In genomic region chr6:159700970-159701369, GRCh38 we compare ENCODE assay signal across 12 cellular contexts. TPM values are rescaled to one million over a fixed set of nuclear protein-coding genes. Genes with fewer than 3 reads are reported as not detected.
DNase-seq lines count a peak whose midpoint lies in the region; ATAC-seq and TF ChIP-seq lines count a peak whose summit lies in the region.
"Had no signal": no experiment of that assay in that cellular context is flagged by ENCODE, and none has a peak within 500 bp of the region (broad histone marks: within the 10 kb centered on the region; RNA-seq: fewer than 3 reads in every experiment).

No MANE protein-coding gene starts in this region.

- peak overlapping the region; percentile 87 for H2AK5ac ChIP-seq in mesenchymal stem cell (ENCODE audit: low read length, severe bottlenecking)

- TF ChIP-seq CTCF in heart left ventricle (IDR thresholded peaks at IDR 0.05) (no peak), MCF 10A (IDR thresholded peaks at IDR 0.05; ENCODE audit: unreplicated experiment) (no peak), uterus (IDR thresholded peaks at IDR 0.05) (no peak)

- peaks cover 14% of the 10 kb centered on the region for H3K4me1 Mint-ChIP-seq in MCF 10A (ENCODE audit: insufficient read depth, unreplicated experiment)
- H3K4me1 Mint-ChIP-seq in stimulated activated effector memory CD8-positive, alpha-beta T cell treated with anti-CD3 and anti-CD28 coated beads, Interleukin-12 subunit alpha, Interleukin-12 subunit beta, amount 100 ng/mL, for 72 hours = no peaks in the 10 kb centered on the region
- H3K4me1 Mint-ChIP-seq: endodermal cell, WTC11 had no signal

- peak overlapping the region in 9 of 12 donors; percentile 17 to 80 (median 41) for H3K27ac ChIP-seq in heart left ventricle
- H3K27ac ChIP-seq in mesenchymal stem cell (ENCODE audit: low read length, poor library complexity, severe bottlenecking) = peak overlapping the region; percentile 27
- peak overlapping the region; percentile 81 to 92 for H3K27ac ChIP-seq in uterus

- H3K9ac ChIP-seq in mesenchymal stem cell (ENCODE audit: low read length) = peak overlapping the region; percentile 77

- TF ChIP-seq POLR2A in heart left ventricle (IDR thresholded peaks at IDR 0.05) (no peak), uterus (IDR thresholded peaks at IDR 0.05) (no peak)

- H3K79me1 ChIP-seq in mesenchymal stem cell (replicated peaks; ENCODE audit: low read length, poor library complexity, severe bottlenecking) = peaks cover 23% of the 10 kb centered on the region

- H4K91ac ChIP-seq in mesenchymal stem cell (ENCODE audit: low read length) = no peak overlapping the region

- CTCF ChIA-PET in MCF 10A (lab: Yijun Ruan, JAX) = interaction anchor here (1.0 to 4.2 kb wide), 3 partner anchors 10 to 59 kb away, joined by 3 to 27 read pairs (median 5); no protein-coding TSS in a partner anchor

- DNase-seq in heart left ventricle (no peak), left ventricle myocardium superior (no peak), MCF 10A (ENCODE audit: unreplicated experiment) (peak; percentile 32), mesenchymal stem cell (no peak), uterus (no peak), SK-N-DZ (ENCODE audit: low spot score) (no peak)
- DNase-seq in stimulated activated effector memory CD8-positive, alpha-beta T cell treated with anti-CD3 and anti-CD28 coated beads, Interleukin-12 subunit alpha, Interleukin-12 subunit beta, amount 100 ng/mL, for 72 hours (ENCODE audit: low spot score in 2 of 2) = no peak
- DNase-seq: activated gamma-delta T cell, endodermal cell, islet precursor cell had no signal

- peaks cover 0 to 6% (median 0%) of the 10 kb centered on the region in 12 donors for H3K9me3 ChIP-seq in heart left ventricle
- peaks cover 8% of the 10 kb centered on the region for H3K9me3 ChIP-seq in mesenchymal stem cell (ENCODE audit: control insufficient read depth, low read length)
- H3K9me3 ChIP-seq in uterus = no peaks in the 10 kb centered on the region

- WGBS in heart left ventricle, 4 donors = 33 to 50% (median 46%) methylated on average over 1 of the region's 1 CpG
- WGBS in mesenchymal stem cell = 53% methylated on average over 1 of the region's 1 CpG

- ATAC-seq in heart left ventricle (peak in 2 of 4 donors; percentile 32 to 55), left ventricle myocardium superior (no peak), HG03457 (IDR thresholded peaks at IDR 0.05; ENCODE audit: unreplicated experiment) (no peak)
- no peak for ATAC-seq in stimulated activated effector memory CD8-positive, alpha-beta T cell treated with anti-CD3 and anti-CD28 coated beads, Interleukin-12 subunit alpha, Interleukin-12 subunit beta, amount 100 ng/mL, for 72 hours
- ATAC-seq: WTC11 had no signal

- H3K27me3 Mint-ChIP-seq in MCF 10A (ENCODE audit: insufficient read depth, unreplicated experiment) = no peaks in the 10 kb centered on the region

- H3K18ac ChIP-seq in mesenchymal stem cell (ENCODE audit: low read depth in 1 of 2, low read length in 2 of 2) = peak overlapping the region in 1 of 2 experiments; percentile 61

- no peak overlapping the region for H4K8ac ChIP-seq in mesenchymal stem cell (ENCODE audit: low read length)

- no peak overlapping the region for H2BK120ac ChIP-seq in mesenchymal stem cell (ENCODE audit: low read depth, low read length)

- peak overlapping the region; percentile 82 for H3K27ac Mint-ChIP-seq in MCF 10A (ENCODE audit: low read depth, unreplicated experiment)
- no peak overlapping the region for H3K27ac Mint-ChIP-seq in stimulated activated effector memory CD8-positive, alpha-beta T cell treated with anti-CD3 and anti-CD28 coated beads, Interleukin-12 subunit alpha, Interleukin-12 subunit beta, amount 100 ng/mL, for 72 hours
- H3K27ac Mint-ChIP-seq: endodermal cell, WTC11 had no signal

- no peak overlapping the region for H2BK15ac ChIP-seq in mesenchymal stem cell (ENCODE audit: low read depth, poor library complexity, severe bottlenecking)

- peaks cover 15% of the 10 kb centered on the region for H3K36me3 Mint-ChIP-seq in MCF 10A (ENCODE audit: insufficient read depth, unreplicated experiment)
- no peaks in the 10 kb centered on the region for H3K36me3 Mint-ChIP-seq in stimulated activated effector memory CD8-positive, alpha-beta T cell treated with anti-CD3 and anti-CD28 coated beads, Interleukin-12 subunit alpha, Interleukin-12 subunit beta, amount 100 ng/mL, for 72 hours

- H3K4me2 ChIP-seq in mesenchymal stem cell (ENCODE audit: low read length, poor library complexity, severe bottlenecking) = no peak overlapping the region

- H3K9me3 Mint-ChIP-seq in MCF 10A (ENCODE audit: unreplicated experiment) = peaks cover 7% of the 10 kb centered on the region
- no peaks in the 10 kb centered on the region for H3K9me3 Mint-ChIP-seq in stimulated activated effector memory CD8-positive, alpha-beta T cell treated with anti-CD3 and anti-CD28 coated beads, Interleukin-12 subunit alpha, Interleukin-12 subunit beta, amount 100 ng/mL, for 72 hours

- H2AFZ ChIP-seq in mesenchymal stem cell (ENCODE audit: low read depth, low read length) = no peak overlapping the region

- no peak overlapping the region for H3K14ac ChIP-seq in mesenchymal stem cell (ENCODE audit: low read length in 2 of 2)

- H3K27me3 ChIP-seq in heart left ventricle = no peaks in the 10 kb centered on the region
- no peaks in the 10 kb centered on the region for H3K27me3 ChIP-seq in mesenchymal stem cell (ENCODE audit: control insufficient read depth in 1 of 2, insufficient read depth in 1 of 2, low read length in 2 of 2)
- no peaks in the 10 kb centered on the region for H3K27me3 ChIP-seq in uterus

- peaks cover 0 to 3% (median 0%) of the 10 kb centered on the region in 9 donors for H3K36me3 ChIP-seq in heart left ventricle
- H3K36me3 ChIP-seq in mesenchymal stem cell (ENCODE audit: control insufficient read depth in 1 of 2, insufficient read depth in 2 of 2, low read depth in 1 of 2, low read length in 2 of 2) = peaks cover 11 to 14% of the 10 kb centered on the region in 2 experiments
- no peaks in the 10 kb centered on the region for H3K36me3 ChIP-seq in uterus

- POLR2A ChIA-PET in MCF 10A (lab: Yijun Ruan, JAX) = interaction anchor here (0.7 to 18.1 kb wide), 9 partner anchors 10 to 1056 kb away, joined by 3 to 877 read pairs (median 5); partner anchors contain the start of genes DYNLT1, MRPL18, SOD2 and TCP1

- no peak overlapping the region for H3K4me3 Mint-ChIP-seq in MCF 10A (ENCODE audit: unreplicated experiment)
- no peak overlapping the region for H3K4me3 Mint-ChIP-seq in stimulated activated effector memory CD8-positive, alpha-beta T cell treated with anti-CD3 and anti-CD28 coated beads, Interleukin-12 subunit alpha, Interleukin-12 subunit beta, amount 100 ng/mL, for 72 hours
- H3K4me3 Mint-ChIP-seq: endodermal cell, WTC11 had no signal

- no peak overlapping the region for H3K23ac ChIP-seq in mesenchymal stem cell (ENCODE audit: low read length in 2 of 2)

- peak overlapping the region in 1 of 2 experiments; percentile 42 for H2BK12ac ChIP-seq in mesenchymal stem cell (ENCODE audit: low read length in 2 of 2)

- peak overlapping the region in 1 of 2 experiments; percentile 68 for H3K4ac ChIP-seq in mesenchymal stem cell (ENCODE audit: low read depth in 1 of 2, low read length in 2 of 2)

- TSS peak; percentile 90 for BruUV-seq in MCF 10A (replicated peaks; lab: Mats Ljungman, UMichigan)

- H3K4me1 ChIP-seq in heart left ventricle (peaks cover 0 to 18% (median 4%) of the 10 kb centered on the region in 12 donors), mesenchymal stem cell (ENCODE audit: control insufficient read depth, insufficient read depth, low read depth, low read length) (peaks cover 4% of the 10 kb centered on the region), uterus (peaks cover 0 to 6% of the 10 kb centered on the region in 2 donors)

- no peak overlapping the region for H2BK5ac ChIP-seq in mesenchymal stem cell (ENCODE audit: low read depth, low read length, poor library complexity, severe bottlenecking)

- intact Hi-C loops in heart left ventricle (cut with DNase I) = no loop called here
- intact Hi-C loops in left ventricle myocardium superior (cut with micrococcal nuclease) = no loop called here
- intact Hi-C loops in MCF 10A (cut with micrococcal nuclease) = no loop called here
- intact Hi-C loops in uterus (cut with DNase I; ENCODE audit: low total_unique reads) = no loop called here

- no peak overlapping the region for H3K4me3 ChIP-seq in heart left ventricle
- peak overlapping the region in 1 of 2 experiments; percentile 11 for H3K4me3 ChIP-seq in mesenchymal stem cell (ENCODE audit: insufficient read depth in 1 of 2, low read depth in 1 of 2, low read length in 2 of 2)
- H3K4me3 ChIP-seq in uterus = no peak overlapping the region

RNA-seq across cellular contexts. Expression of gene SOD2, which starts 7.9 kb away (rescaled TPM):
- total RNA-seq in heart left ventricle (1,000 to 10,000 TPM in 1 of 9 donors, 100 to 1,000 TPM in 8; 599 to 1,000 (median 741) TPM), left ventricle myocardium superior (1,053 TPM), MCF 10A (2022) (424 and 600 TPM in 2 replicates), uterus (100 to 1,000 TPM in 3 of 4 donors, 10 to 100 TPM in 1; 34.1 to 305 (median 208) TPM)
- polyA plus RNA-seq in heart left ventricle = 100 to 1,000 TPM; 263 to 459 TPM
- 86.6 TPM for polyA plus RNA-seq in mesenchymal stem cell (2013, experiment 1 of 2)
- 89.2 TPM for polyA plus RNA-seq in mesenchymal stem cell (2013, experiment 2 of 2)
- 40.9 and 47.1 TPM in 2 replicates for polyA plus RNA-seq in SK-N-DZ (2014; cell fraction: cytosol; rRNA removed)
- polyA plus RNA-seq in SK-N-DZ (2014; cell fraction: nucleus; rRNA removed) = 10.8 and 11.8 TPM in 2 replicates

RNA-seq across cellular contexts. Expression of gene WTAP, which starts 26.3 kb away (rescaled TPM):
- total RNA-seq in heart left ventricle (10 to 100 TPM; 39.0 to 70.2 (median 48.2) TPM), left ventricle myocardium superior (46.4 TPM), MCF 10A (2022) (116 and 142 TPM in 2 replicates), uterus (100 to 1,000 TPM in 2 of 4 donors, 10 to 100 TPM in 2; 33.3 to 139 (median 95.9) TPM)
- 10 to 100 TPM; 30.7 to 75.3 TPM for polyA plus RNA-seq in heart left ventricle
- polyA plus RNA-seq in mesenchymal stem cell (2013, experiment 1 of 2) = 66.5 TPM
- polyA plus RNA-seq in mesenchymal stem cell (2013, experiment 2 of 2) = 69.2 TPM
- 69.2 and 80.0 TPM in 2 replicates for polyA plus RNA-seq in SK-N-DZ (2014; cell fraction: cytosol; rRNA removed)
- polyA plus RNA-seq in SK-N-DZ (2014; cell fraction: nucleus; rRNA removed) = 55.7 and 72.7 TPM in 2 replicates

Comparison
In these comparisons a context has a peak if more than half of its experiments do, and no peak if none do; other contexts are left out.
1. H3K27ac ChIP-seq: peak in every context shown above with its lines; median percentile 86 in uterus; 41 in heart left ventricle; 27 in mesenchymal stem cell.